10 cellular contexts compared by ENCODE assay signal in the genomic region with DNA sequence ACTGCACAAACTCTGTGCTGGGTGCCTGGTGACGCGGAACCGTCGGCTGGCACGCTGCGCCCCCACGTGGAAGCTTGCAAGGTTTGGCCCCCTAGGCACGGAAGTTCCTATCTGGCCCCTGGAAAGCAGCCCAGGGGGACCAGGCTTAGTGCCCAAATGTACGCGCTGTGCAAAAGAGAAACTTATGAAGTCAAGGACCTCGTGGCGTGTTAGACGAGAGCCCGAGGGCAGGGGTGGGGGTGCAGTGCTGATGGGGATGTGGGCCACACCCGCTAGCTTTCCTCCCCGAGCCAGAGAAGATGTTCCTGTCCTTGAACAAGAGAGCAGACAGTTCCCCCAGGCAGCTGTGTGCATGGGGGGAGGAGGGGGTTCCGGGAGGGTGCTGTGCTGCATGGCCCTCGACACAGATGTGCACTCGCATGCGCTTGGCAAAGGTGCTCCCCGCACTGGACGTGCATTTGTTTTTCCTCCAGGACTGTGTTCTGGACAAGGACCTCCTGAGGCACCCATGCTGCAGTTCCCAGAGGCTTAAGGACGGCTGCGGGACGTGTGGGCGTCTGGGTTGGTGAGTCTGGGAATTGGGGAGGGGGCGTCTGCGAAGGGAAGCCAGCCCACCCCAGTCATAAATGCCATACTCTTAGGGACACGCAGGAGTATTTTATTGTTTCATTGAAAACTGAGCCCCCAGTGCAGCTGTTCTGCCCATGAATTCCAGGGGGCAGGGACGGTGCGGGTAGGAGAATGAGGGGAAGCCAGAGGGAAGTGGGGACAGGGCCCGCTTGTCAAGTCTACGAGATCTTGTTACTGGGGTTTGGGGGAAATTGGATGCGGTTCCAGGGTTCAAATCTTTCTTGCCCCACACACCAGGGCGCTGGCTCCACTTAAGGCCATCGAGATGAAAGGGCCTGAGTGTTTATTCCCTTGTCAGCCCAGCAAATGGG.
DNase-seq lines count a peak whose midpoint lies in the region; ATAC-seq and TF ChIP-seq lines count a peak whose summit lies in the region.
"Had no signal": no experiment of that assay in that cellular context is flagged by ENCODE, and none has a peak within 500 bp of the region (broad histone marks: within the 10 kb centered on the region; RNA-seq: fewer than 3 reads in every experiment).

No MANE protein-coding gene starts in this region.

- in situ Hi-C loops in SK-MEL-5 (cut with HindIII; ENCODE audit: low pct_unique_long_range_greater_than_20kb, low sequenced_read_pairs) = no loop called here

- no peaks in the 10 kb centered on the region for H3K9me3 Mint-ChIP-seq in stimulated activated memory B cell treated with anti-CD40 and anti-IgM and Interleukin-4, amounts not matched to agents 10 μg/mL and 1 μg/mL and 100 μg/mL, for 72 hours
- H3K9me3 Mint-ChIP-seq: activated T-helper 1 cell treated with anti-CD3 and anti-CD28 coated beads, Interleukin-12 subunit alpha, Interleukin-12 subunit beta, Interleukin-2, Interleukin-4 antibody, amounts not matched to agents 30 ng/mL and 10 ng/mL and 1 ng/mL, durations not matched to agents 14 hours and 24 hours and 36 hours; memory B cell had no signal

- intact Hi-C loops in heart right ventricle (cut with DNase I) = no loop called here

- peaks cover 0 to 26% (median 5%) of the 10 kb centered on the region in 7 donors for H3K27me3 ChIP-seq in heart right ventricle

- ATAC-seq in heart right ventricle (peak in 6 of 8 donors; percentile 34 to 57 (median 43)), HG03025 (IDR thresholded peaks at IDR 0.05; ENCODE audit: low FRiP score, unreplicated experiment) (no peak)
- peak; percentile 31 for ATAC-seq in stimulated activated memory B cell treated with anti-CD40 and anti-IgM and Interleukin-4, amounts not matched to agents 10 μg/mL and 1 μg/mL and 100 μg/mL, for 72 hours

- H3K4me1 Mint-ChIP-seq in stimulated activated memory B cell treated with anti-CD40 and anti-IgM and Interleukin-4, amounts not matched to agents 10 μg/mL and 1 μg/mL and 100 μg/mL, for 72 hours = no peaks in the 10 kb centered on the region
- H3K4me1 Mint-ChIP-seq: memory B cell had no signal

- peak overlapping the region in 1 of 10 donors; percentile 27 for H3K4me3 ChIP-seq in heart right ventricle

- H3K36me3 Mint-ChIP-seq in stimulated activated memory B cell treated with anti-CD40 and anti-IgM and Interleukin-4, amounts not matched to agents 10 μg/mL and 1 μg/mL and 100 μg/mL, for 72 hours = no peaks in the 10 kb centered on the region
- H3K36me3 Mint-ChIP-seq: memory B cell had no signal

- peaks cover 0 to 34% (median 14%) of the 10 kb centered on the region in 9 donors for H3K4me1 ChIP-seq in heart right ventricle

- 46 to 47% methylated on average over 36 of the region's 36 CpGs for whole genome bisulfite sequencing in heart right ventricle, 2 donors

- peaks cover 33% of the 10 kb centered on the region for H3K27me3 Mint-ChIP-seq in stimulated activated memory B cell treated with anti-CD40 and anti-IgM and Interleukin-4, amounts not matched to agents 10 μg/mL and 1 μg/mL and 100 μg/mL, for 72 hours

- no peak overlapping the region for H3K4me3 Mint-ChIP-seq in stimulated activated memory B cell treated with anti-CD40 and anti-IgM and Interleukin-4, amounts not matched to agents 10 μg/mL and 1 μg/mL and 100 μg/mL, for 72 hours
- H3K4me3 Mint-ChIP-seq: activated T-helper 1 cell treated with anti-CD3 and anti-CD28 coated beads, Interleukin-12 subunit alpha, Interleukin-12 subunit beta, Interleukin-2, Interleukin-4 antibody, amounts not matched to agents 30 ng/mL and 10 ng/mL and 1 ng/mL, durations not matched to agents 14 hours and 24 hours and 36 hours; memory B cell had no signal

- DNase-seq in DMS 273 (lab: John Stamatoyannopoulos, UW; ENCODE audit: unreplicated experiment) (peak; percentile 23), DMS 273 treated with DMSO at 0.1 percent for 48 hours (lab: John Stamatoyannopoulos, UW) (no peak), SK-MEL-5 (ENCODE audit: low read depth, low spot score) (peak; percentile 44), heart right ventricle (peak in 1 of 2 donors; percentile 55), Ammon's horn (ENCODE audit: low spot score) (no peak), epidermal melanocyte (ENCODE audit: insufficient read length, low spot score) (no peak)

- peak; percentile 12 to 62 (median 51) for TF ChIP-seq CTCF in heart right ventricle (IDR thresholded peaks at IDR 0.05)

- no peak overlapping the region for H3K27ac Mint-ChIP-seq in stimulated activated memory B cell treated with anti-CD40 and anti-IgM and Interleukin-4, amounts not matched to agents 10 μg/mL and 1 μg/mL and 100 μg/mL, for 72 hours
- H3K27ac Mint-ChIP-seq: activated T-helper 1 cell treated with anti-CD3 and anti-CD28 coated beads, Interleukin-12 subunit alpha, Interleukin-12 subunit beta, Interleukin-2, Interleukin-4 antibody, amounts not matched to agents 30 ng/mL and 10 ng/mL and 1 ng/mL, durations not matched to agents 14 hours and 24 hours and 36 hours; memory B cell had no signal

- H3K27ac ChIP-seq in heart right ventricle = no peak overlapping the region

- H3K36me3 ChIP-seq in heart right ventricle = no peaks in the 10 kb centered on the region

- no peaks in the 10 kb centered on the region for H3K9me3 ChIP-seq in heart right ventricle

Comparison
In these comparisons a context has a peak if more than half of its experiments do, and no peak if none do; other contexts are left out.
1. DNase-seq: peak in DMS 273 (single experiment) and SK-MEL-5 (single experiment); none in DMS 273 treated with DMSO at 0.1 percent for 48 hours (single experiment), Ammon's horn (single experiment) and epidermal melanocyte (single experiment).